10 cellular contexts compared by ENCODE assay signal in the genomic region with DNA sequence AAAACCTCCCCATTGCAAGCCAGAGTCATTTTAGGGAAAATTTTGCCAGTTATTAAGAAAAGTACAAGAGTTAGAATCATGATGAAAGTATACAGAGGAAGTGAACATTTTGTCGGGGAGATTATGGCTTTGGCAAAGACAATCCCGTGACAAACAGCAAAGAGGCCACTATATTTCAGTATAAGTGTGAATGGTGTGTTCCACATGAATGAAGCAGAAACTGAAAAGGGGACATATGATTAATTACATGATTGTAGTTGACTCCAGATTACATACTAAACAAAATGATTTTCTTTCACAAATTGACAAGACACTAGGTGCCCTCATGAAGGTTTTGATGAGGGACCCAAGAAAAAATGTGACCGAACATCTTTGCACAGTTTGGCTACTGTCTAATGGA. TPM values are rescaled to one million over a fixed set of nuclear protein-coding genes. Genes with fewer than 3 reads are reported as not detected.
A peak's percentile ranks its signal among the peaks of the same experiment; 100 is the strongest.
DNase-seq lines count a peak whose midpoint lies in the region; ATAC-seq, FAIRE-seq and TF ChIP-seq lines count a peak whose summit lies in the region.
"Had no signal": no experiment of that assay in that cellular context is flagged by ENCODE, and none has a peak within 500 bp of the region (broad histone marks: within the 10 kb centered on the region; RNA-seq: fewer than 3 reads in every experiment).

No MANE protein-coding gene starts in this region.

- ATAC-seq in GM19397 (IDR thresholded peaks at IDR 0.05; ENCODE audit: unreplicated experiment) (peak; percentile 54), HG02884 (IDR thresholded peaks at IDR 0.05; ENCODE audit: unreplicated experiment) (peak; percentile 57)

- peaks cover 17% of the 10 kb centered on the region for H3K9me3 Mint-ChIP-seq in activated naive CD4-positive, alpha-beta T cell treated with anti-CD3 and anti-CD28 coated beads, Interleukin-2, amount 10 ng/mL, durations not matched to agents 7 days and 5 days
- no peaks in the 10 kb centered on the region for H3K9me3 Mint-ChIP-seq in immature natural killer cell

- H3K4me3 Mint-ChIP-seq in activated naive CD4-positive, alpha-beta T cell treated with anti-CD3 and anti-CD28 coated beads, Interleukin-2, amount 10 ng/mL, durations not matched to agents 7 days and 5 days = no peak overlapping the region
- H3K4me3 Mint-ChIP-seq in immature natural killer cell = no peak overlapping the region

- no peaks in the 10 kb centered on the region for H3K27me3 ChIP-seq in thyroid gland

- no peaks in the 10 kb centered on the region for H3K36me3 ChIP-seq in thyroid gland

- H3K4me3 ChIP-seq in thyroid gland (replicated peaks in 1 of 3) = no peak overlapping the region

- no peak overlapping the region for H3K27ac ChIP-seq in thyroid gland

- no peak overlapping the region for H3K27ac Mint-ChIP-seq in activated naive CD4-positive, alpha-beta T cell treated with anti-CD3 and anti-CD28 coated beads, Interleukin-2, amount 10 ng/mL, durations not matched to agents 7 days and 5 days
- no peak overlapping the region for H3K27ac Mint-ChIP-seq in immature natural killer cell

- no peak for TF ChIP-seq POLR2A in thyroid gland (IDR thresholded peaks at IDR 0.05)

- peak; percentile 91 for FAIRE-seq in GM18507 (lab: Jason Lieb, UNC)

- CTCF ChIA-PET in activated naive CD4-positive, alpha-beta T cell treated with anti-CD3 and anti-CD28 coated beads, Interleukin-2, amount 10 ng/mL, durations not matched to agents 7 days and 5 days (lab: Charles Lee) = interaction anchor here (1.1 kb wide), 1 partner anchor 12 kb away, joined by 3 read pairs; no protein-coding TSS in a partner anchor

- intact Hi-C loops in thyroid gland (cut with DNase I) = no loop called here

- no peaks in the 10 kb centered on the region for H3K9me3 ChIP-seq in thyroid gland
- H3K9me3 ChIP-seq: Caco-2 had no signal

- no peaks in the 10 kb centered on the region for H3K27me3 Mint-ChIP-seq in activated naive CD4-positive, alpha-beta T cell treated with anti-CD3 and anti-CD28 coated beads, Interleukin-2, amount 10 ng/mL, durations not matched to agents 7 days and 5 days
- H3K27me3 Mint-ChIP-seq in immature natural killer cell (ENCODE audit: low read depth in 3 of 3) = peaks cover 0 to 3% (median 3%) of the 10 kb centered on the region in 3 donors

- TF ChIP-seq CTCF in thyroid gland (IDR thresholded peaks at IDR 0.05) = no peak

- H3K36me3 Mint-ChIP-seq in activated naive CD4-positive, alpha-beta T cell treated with anti-CD3 and anti-CD28 coated beads, Interleukin-2, amount 10 ng/mL, durations not matched to agents 7 days and 5 days = peaks cover 81% of the 10 kb centered on the region
- peaks cover 43 to 72% (median 60%) of the 10 kb centered on the region in 3 donors for H3K36me3 Mint-ChIP-seq in immature natural killer cell

- H3K4me1 ChIP-seq in thyroid gland = no peaks in the 10 kb centered on the region
- H3K4me1 ChIP-seq: Caco-2 had no signal

- DNase-seq in GM18507 (ENCODE audit: extremely low spot score, insufficient read length, low read depth) = no peak
- peak; percentile 50 for DNase-seq in MV-4-11 (lab: John Stamatoyannopoulos, UW)
- DNase-seq in dedifferentiated amniotic fluid mesenchymal stem cell (ENCODE audit: extremely low spot score) = no peak
- DNase-seq in activated naive CD4-positive, alpha-beta T cell treated with anti-CD3 and anti-CD28 coated beads, Interleukin-2, amount 10 ng/mL, durations not matched to agents 7 days and 5 days = no peak
- no peak for DNase-seq in immature natural killer cell
- no peak for DNase-seq in thyroid gland
- DNase-seq: anterior cingulate cortex, Caco-2 had no signal

- H3K4me1 Mint-ChIP-seq in activated naive CD4-positive, alpha-beta T cell treated with anti-CD3 and anti-CD28 coated beads, Interleukin-2, amount 10 ng/mL, durations not matched to agents 7 days and 5 days = peaks cover 45% of the 10 kb centered on the region
- peaks cover 7 to 15% of the 10 kb centered on the region in 2 donors for H3K4me1 Mint-ChIP-seq in immature natural killer cell

- WGBS in thyroid gland, 2 donors = 83 to 88% methylated on average over 3 of the region's 3 CpGs

RNA-seq across cellular contexts. Expression of a gene that starts 42.0 kb away (rescaled TPM):
- 10 to 100 TPM; 17.2 to 34.6 (median 19.3) TPM for polyA plus RNA-seq in immature natural killer cell
- 1 to 10 TPM in 2 of 4 donors, under 1 TPM in 2; 0.58 to 1.2 (median 0.95) TPM for total RNA-seq in thyroid gland
- total RNA-seq: Caco-2 had no signal

RNA-seq across cellular contexts. Expression of a gene that starts 47.8 kb away (rescaled TPM):
- polyA plus RNA-seq in immature natural killer cell = 10 to 100 TPM; 49.0 to 97.9 (median 60.5) TPM
- 10 to 100 TPM; 17.7 to 66.2 (median 23.5) TPM for total RNA-seq in thyroid gland

RNA-seq across cellular contexts. Expression of a gene that starts 59.4 kb away (rescaled TPM):
- 10 to 100 TPM; 13.5 to 26.4 (median 14.4) TPM for polyA plus RNA-seq in immature natural killer cell
- 10 to 100 TPM in 1 of 4 donors, 1 to 10 TPM in 3; 6.5 to 18.6 (median 8.4) TPM for total RNA-seq in thyroid gland
- total RNA-seq: Caco-2 had no signal
